ENCODE assay signal across 11 cellular contexts in the genomic region with DNA sequence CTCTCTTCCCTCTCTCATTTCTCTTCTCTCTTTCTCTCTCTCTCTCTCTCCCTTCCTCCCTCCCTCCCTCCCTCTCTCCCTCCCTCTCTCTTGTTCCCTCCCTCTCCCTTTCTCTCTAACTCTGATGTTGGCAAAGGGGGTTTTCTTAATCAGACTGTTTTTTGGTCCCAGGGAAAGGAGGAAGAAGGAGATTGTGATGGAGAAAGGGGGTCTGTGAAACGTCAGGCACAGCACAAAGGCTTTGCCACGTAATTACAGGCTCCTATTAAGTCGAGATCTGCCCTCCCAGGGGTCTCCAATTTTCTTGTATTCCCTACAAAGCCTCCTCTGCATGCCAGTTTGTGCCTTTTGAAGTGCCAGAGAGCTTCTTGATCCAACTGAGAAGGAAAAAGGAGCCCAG. TPM values are rescaled to one million over a fixed set of nuclear protein-coding genes. Genes with fewer than 3 reads are reported as not detected.
DNase-seq lines count a peak whose midpoint lies in the region; TF ChIP-seq lines count a peak whose summit lies in the region.
"Had no signal": no experiment of that assay in that cellular context is flagged by ENCODE, and none has a peak within 500 bp of the region (broad histone marks: within the 10 kb centered on the region; RNA-seq: fewer than 3 reads in every experiment).

No MANE protein-coding gene starts in this region.

- H2AFZ ChIP-seq in OCI-LY3 (ENCODE audit: low read depth, low read length): peak overlapping the region; percentile 10; the same call in 1 of the 2 replicates
- H2AFZ ChIP-seq in osteoblast (ENCODE audit: low read length): peak overlapping the region; percentile 68

- no peak overlapping the region for H3K9ac ChIP-seq in OCI-LY3 (ENCODE audit: low read length)

- intact Hi-C loops in posterior vena cava (cut with DNase I): loop anchor here (5.0 kb wide), 2 partner anchors 131 to 984 kb away; a partner anchor contains a TSS

- H3K4me2 ChIP-seq in OCI-LY3 (ENCODE audit: low read length): peak overlapping the region; percentile 55
- peak overlapping the region; percentile 98 for H3K4me2 ChIP-seq in osteoblast (ENCODE audit: insufficient read depth, low read length)

- H3K4me3 ChIP-seq in AG04449 (ENCODE audit: low read depth, low read length) (peak overlapping the region; percentile 95), OCI-LY3 (ENCODE audit: low read length) (peak overlapping the region; percentile 63), fibroblast of pulmonary artery (replicated peaks; ENCODE audit: low read depth, low read length) (peak overlapping the region; percentile 88), osteoblast (ENCODE audit: insufficient read depth, low read length) (peak overlapping the region; percentile 100)
- H3K4me3 ChIP-seq: HAP-1 had no signal

- TF ChIP-seq CTCF in AG04449 (IDR thresholded peaks at IDR 0.05; ENCODE audit: insufficient read depth, low read length, missing control alignments) (no peak), OCI-LY3 (IDR thresholded peaks at IDR 0.05; ENCODE audit: low read depth, low read length) (no peak), fibroblast of pulmonary artery (IDR thresholded peaks at IDR 0.05; ENCODE audit: low read length, missing control alignments) (no peak), osteoblast (IDR thresholded peaks at IDR 0.05; ENCODE audit: extremely low read depth, low read depth, low read length) (no peak)

- DNase-seq in AG04449 (ENCODE audit: low read depth, low spot score) (no peak), fibroblast of pulmonary artery (ENCODE audit: low read depth) (peak; percentile 49), osteoblast (ENCODE audit: insufficient read length, low spot score, missing footprints) (no peak), posterior vena cava (ENCODE audit: low spot score) (no peak), NAMALWA (ENCODE audit: low spot score) (no peak), ACHN (no peak), NK-92 (lab: John Stamatoyannopoulos, UW; ENCODE audit: unreplicated experiment) (no peak)
- DNase-seq: activated CD4-positive, CD25-positive, alpha-beta regulatory T cell treated with anti-CD3 and anti-CD28 coated beads, Interleukin-2, amount 50 U/mL, for 72 hours; activated naive CD8-positive, alpha-beta T cell treated with anti-CD3 and anti-CD28 coated beads, Interleukin-2, amount 10 ng/mL, durations not matched to agents 7 days and 5 days had no signal

- H3K9me3 ChIP-seq in OCI-LY3 (ENCODE audit: insufficient read depth, low read length): no peaks in the 10 kb centered on the region
- H3K9me3 ChIP-seq in osteoblast (ENCODE audit: low read depth, low read length): no peaks in the 10 kb centered on the region
- H3K9me3 ChIP-seq: HAP-1 had no signal

- POLR2A ChIA-PET in AG04449 (lab: Yijun Ruan, JAX): interaction anchor here (0.6 to 2.0 kb wide), 2 partner anchors 13 to 130 kb away, joined by 3 to 6 read pairs; no protein-coding TSS in a partner anchor

- CTCF ChIA-PET in AG04449 (lab: Yijun Ruan, JAX): interaction anchor here (0.7 to 1.0 kb wide), 3 partner anchors 102 to 653 kb away, joined by 3 to 4 read pairs (median 4); no protein-coding TSS in a partner anchor

- H3K36me3 ChIP-seq in OCI-LY3 (replicated peaks; ENCODE audit: low read depth, low read length) (no peaks in the 10 kb centered on the region), osteoblast (ENCODE audit: insufficient read depth, low read length) (peaks cover 14% of the 10 kb centered on the region)
- H3K36me3 ChIP-seq: HAP-1 had no signal

- H4K20me1 ChIP-seq in OCI-LY3 (ENCODE audit: insufficient read depth, low read length): no peaks in the 10 kb centered on the region
- no peaks in the 10 kb centered on the region for H4K20me1 ChIP-seq in osteoblast (ENCODE audit: insufficient read depth, low read length)

- in situ Hi-C loops in ACHN (cut with HindIII; ENCODE audit: low pct_ligation_motif_present, low pct_unique_long_range_greater_than_20kb, low sequenced_read_pairs): no loop called here

- H3K79me2 ChIP-seq in OCI-LY3 (ENCODE audit: low read length) (no peaks in the 10 kb centered on the region), osteoblast (ENCODE audit: insufficient read depth, low read length) (peaks cover 47% of the 10 kb centered on the region)

- H3K4me1 ChIP-seq in OCI-LY3 (ENCODE audit: low read length) (peaks cover 8% of the 10 kb centered on the region; the same call in 1 of the 2 replicates), osteoblast (ENCODE audit: insufficient read depth, low read length) (peaks cover 23% of the 10 kb centered on the region)

- H3K27me3 ChIP-seq in OCI-LY3 (ENCODE audit: low read depth, low read length): no peaks in the 10 kb centered on the region
- no peaks in the 10 kb centered on the region for H3K27me3 ChIP-seq in osteoblast (ENCODE audit: insufficient read depth, low read length)

- H3K27ac ChIP-seq in OCI-LY3 (ENCODE audit: low read length): no peak overlapping the region
- peak overlapping the region; percentile 88 for H3K27ac ChIP-seq in osteoblast (ENCODE audit: low read depth, low read length)

RNA-seq across cellular contexts. Expression of a gene that starts 0.9 kb away (rescaled TPM):
- 307 and 427 TPM in 2 replicates for total RNA-seq in osteoblast
- total RNA-seq in posterior vena cava: 100 to 1,000 TPM; 240 to 244 TPM
- total RNA-seq: activated naive CD8-positive, alpha-beta T cell treated with anti-CD3 and anti-CD28 coated beads, Interleukin-2, amount 10 ng/mL, durations not matched to agents 7 days and 5 days had no signal
